Comparison of ENCODE assay signal across 8 cellular contexts in the genomic region with DNA sequence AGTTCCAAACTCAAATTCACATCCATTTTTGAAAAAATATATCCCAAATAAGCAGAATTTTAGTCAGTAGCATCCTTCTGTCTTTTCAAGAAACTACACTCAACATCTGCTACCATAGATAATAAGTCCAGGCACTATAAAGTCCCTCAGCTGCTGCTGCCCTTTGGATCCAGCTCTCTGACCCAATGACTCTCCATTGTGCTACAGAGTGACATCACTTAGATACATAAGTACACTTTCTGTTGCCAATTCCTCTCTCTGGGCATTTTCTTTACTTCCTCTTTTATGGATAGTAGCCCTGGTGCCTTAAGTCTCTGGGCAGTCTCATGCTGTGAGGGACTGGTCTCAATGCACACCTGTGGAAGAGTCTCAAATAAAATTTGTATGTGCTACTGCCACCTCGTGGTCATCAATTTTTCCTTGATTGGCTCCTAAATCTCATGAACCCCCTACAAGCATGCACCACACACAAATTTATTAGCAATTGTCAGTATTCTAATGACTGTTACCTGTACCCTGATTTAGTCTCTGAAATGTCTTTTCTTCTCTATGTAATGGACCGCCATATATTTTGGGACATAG.
DNase-seq lines count a peak whose midpoint lies in the region; ATAC-seq, FAIRE-seq and TF ChIP-seq lines count a peak whose summit lies in the region.

No MANE protein-coding gene starts in this region.

- H4K20me1 ChIP-seq in PC-9 (ENCODE audit: insufficient read depth) (no peaks in the 10 kb centered on the region), hepatocyte (ENCODE audit: insufficient read depth, poor library complexity, severe bottlenecking) (no peaks in the 10 kb centered on the region)

- no peak overlapping the region for H3K4me2 ChIP-seq in PC-9
- no peak overlapping the region for H3K4me2 ChIP-seq in hepatocyte

- CTCF ChIA-PET in PC-9 (lab: Charles Lee), result no interaction called here

- no peaks in the 10 kb centered on the region for H3K9me2 ChIP-seq in PC-9 (ENCODE audit: insufficient read depth)
- no peaks in the 10 kb centered on the region for H3K9me2 ChIP-seq in hepatocyte (replicated peaks; ENCODE audit: insufficient read depth)

- TF ChIP-seq CTCF in PC-9 (conservative IDR thresholded peaks at IDR 0.05) (peak; percentile 64), hepatocyte (IDR thresholded peaks at IDR 0.05; ENCODE audit: poor library complexity) (peak; percentile 36)

- H3K4me3 ChIP-seq in PC-9, result no peak overlapping the region
- H3K4me3 ChIP-seq in hepatocyte, result no peak overlapping the region

- no peaks in the 10 kb centered on the region; the same call in 1 of the 2 replicates for H3K9me3 ChIP-seq in PC-9 (ENCODE audit: insufficient read depth, low read depth)
- no peaks in the 10 kb centered on the region for H3K9me3 ChIP-seq in hepatocyte (ENCODE audit: low read depth)

- ATAC-seq in GM18870 (IDR thresholded peaks at IDR 0.05; ENCODE audit: unreplicated experiment) (peak; percentile 85), HG03095 (IDR thresholded peaks at IDR 0.05; ENCODE audit: unreplicated experiment) (peak; percentile 75)

- POLR2A ChIA-PET in PC-9 (lab: Charles Lee; ENCODE audit: unreplicated experiment), result no interaction called here

- no peak overlapping the region for H2AFZ ChIP-seq in PC-9
- no peak overlapping the region for H2AFZ ChIP-seq in hepatocyte

- peak; percentile 44 for DNase-seq in COR-L47 (lab: John Stamatoyannopoulos, UW)
- DNase-seq in PC-9, result no peak
- DNase-seq in hepatocyte (ENCODE audit: low spot score), result peak; percentile 62
- no peak for DNase-seq in GM12891 (ENCODE audit: insufficient read length, low spot score)
- no peak for DNase-seq in T-helper 1 cell
- no peak for DNase-seq in activated CD4-positive, alpha-beta T cell treated with anti-CD3 and anti-CD28 coated beads, Interleukin-2, amount 50 U/mL, for 1 hour

- WGBS in hepatocyte (ENCODE audit: low lambda C conversion rate, missing lambda C conversion rate), result 44% methylated on average over 2 of the region's 2 CpGs

- intact Hi-C loops in PC-9 (cut with micrococcal nuclease; ENCODE audit: unreplicated experiment), result no loop called here

- no TSS peak for BruUV-seq in PC-9 (replicated peaks; lab: Mats Ljungman, UMichigan)

- H3K27me3 ChIP-seq in PC-9 (ENCODE audit: insufficient read depth, low read depth) (no peaks in the 10 kb centered on the region), hepatocyte (no peaks in the 10 kb centered on the region)

- H3K4me1 ChIP-seq in PC-9 (replicated peaks; ENCODE audit: insufficient read depth) (no peaks in the 10 kb centered on the region), hepatocyte (ENCODE audit: insufficient read depth) (no peaks in the 10 kb centered on the region)

- no peak for FAIRE-seq in GM12891 (lab: Jason Lieb, UNC)

- H3K36me3 ChIP-seq in PC-9 (ENCODE audit: low read depth) (no peaks in the 10 kb centered on the region), hepatocyte (replicated peaks; ENCODE audit: insufficient read depth, low read depth) (no peaks in the 10 kb centered on the region)

- H3K79me2 ChIP-seq in PC-9 (ENCODE audit: low read depth) (no peaks in the 10 kb centered on the region), hepatocyte (no peaks in the 10 kb centered on the region)

- H3K27ac ChIP-seq in PC-9, result no peak overlapping the region
- H3K27ac ChIP-seq in hepatocyte, result no peak overlapping the region

- no peak for TF ChIP-seq POLR2A in GM12891 (IDR thresholded peaks at IDR 0.05; ENCODE audit: low read depth, low read length)

- H3F3A ChIP-seq in PC-9 (ENCODE audit: insufficient read depth, low read depth), result no peaks in the 10 kb centered on the region

TF ChIP-seq in GM12891, 5 proteins besides CTCF, POLR2A, EP300 and RAD21:
- TF ChIP-seq POLR2AphosphoS5 (IDR thresholded peaks at IDR 0.05; ENCODE audit: low read depth, low read length), result no peak
- TF ChIP-seq PAX5 (IDR thresholded peaks at IDR 0.05; ENCODE audit: insufficient read depth, low read length, severe bottlenecking), result no peak
- TF ChIP-seq POU2F2 (IDR thresholded peaks at IDR 0.05; ENCODE audit: low read depth, low read length), result no peak
- TF ChIP-seq SPI1 (IDR thresholded peaks at IDR 0.05; ENCODE audit: low read depth, low read length), result no peak
- TF ChIP-seq TAF1 (IDR thresholded peaks at IDR 0.05; ENCODE audit: low read depth, low read length), result no peak

Comparison
In these comparisons a context has a peak if more than half of its experiments do, and no peak if none do; other contexts are left out.
1. DNase-seq: peak in COR-L47 (single experiment) and hepatocyte (single experiment); none in PC-9 (0 of 2), GM12891 (single experiment), T-helper 1 cell (0 of 5) and activated CD4-positive, alpha-beta T cell treated with anti-CD3 and anti-CD28 coated beads, Interleukin-2, amount 50 U/mL, for 1 hour (single experiment).